Comparison of ENCODE assay signal across 8 cellular contexts in the genomic region with DNA sequence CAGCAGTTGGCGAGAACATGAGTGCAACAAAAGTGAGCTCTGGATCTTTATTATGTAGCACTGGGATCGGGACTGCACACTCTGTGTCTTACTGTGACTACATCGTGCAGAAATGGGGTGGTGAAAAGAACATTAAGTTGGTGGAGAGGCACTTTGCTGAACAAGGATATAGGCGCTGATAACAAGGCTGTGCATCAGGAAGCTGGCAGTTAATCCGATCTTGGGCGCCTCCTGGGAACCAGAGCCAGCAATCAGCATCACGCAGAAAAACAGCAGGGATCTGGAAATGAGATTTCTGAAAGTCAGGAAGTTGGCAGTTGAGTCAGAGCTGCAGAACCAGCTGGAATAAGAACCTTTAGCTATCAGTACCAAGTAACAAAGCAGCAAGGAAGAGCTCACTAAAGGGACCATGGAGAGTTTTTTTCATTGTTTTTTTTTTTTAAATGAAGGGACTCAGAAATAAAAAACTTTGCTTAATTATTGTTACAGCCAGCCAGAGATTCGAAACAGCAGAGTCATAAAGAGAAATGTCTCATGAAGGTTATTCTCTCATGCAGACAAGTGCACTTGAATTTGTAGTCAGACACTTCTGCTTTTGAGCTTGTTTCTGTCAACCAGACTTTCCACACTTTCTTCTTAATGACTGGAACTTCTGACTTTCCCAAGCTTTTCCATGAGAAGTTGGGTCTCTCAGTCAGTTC. TPM values are rescaled to one million over a fixed set of nuclear protein-coding genes. Genes with fewer than 3 reads are reported as not detected.
DNase-seq lines count a peak whose midpoint lies in the region; ATAC-seq, FAIRE-seq and TF ChIP-seq lines count a peak whose summit lies in the region.

No MANE protein-coding gene starts in this region.

- no peaks in the 10 kb centered on the region for H3K27me3 ChIP-seq in SJCRH30

- peak; percentile 23 for TF ChIP-seq CTCF in D721Med (IDR thresholded peaks at IDR 0.05; ENCODE audit: insufficient read depth, missing control alignments)

- ATAC-seq in GM21619 (IDR thresholded peaks at IDR 0.05; ENCODE audit: unreplicated experiment) (peak; percentile 60), HG03457 (IDR thresholded peaks at IDR 0.05; ENCODE audit: unreplicated experiment) (no peak)

- no peak for FAIRE-seq in D721Med (lab: Jason Lieb, UNC)

- no peaks in the 10 kb centered on the region for H3K9me3 ChIP-seq in SJCRH30 (replicated peaks)

- H3K27ac ChIP-seq in SJCRH30, result no peak overlapping the region

- H3K36me3 ChIP-seq in SJCRH30, result no peaks in the 10 kb centered on the region

- H3K4me3 ChIP-seq in SJCRH30, result no peak overlapping the region

- DNase-seq in D721Med (ENCODE audit: insufficient read length, low spot score), result no peak
- DNase-seq in NCI-H446 treated with DMSO at 0.1 percent for 48 hours (lab: John Stamatoyannopoulos, UW), result peak; percentile 48
- DNase-seq in glomerular endothelial cell (ENCODE audit: extremely low read depth, low read depth, low spot score), result peak; percentile 68
- DNase-seq in SJCRH30, result no peak
- no peak for DNase-seq in globus pallidus (ENCODE audit: low spot score)
- DNase-seq in stimulated activated CD4-positive, alpha-beta T cell treated with anti-CD3 and anti-CD28 coated beads, Interleukin-2, amount 100 ng/mL, for 48 hours, result no peak

- H3K4me1 ChIP-seq in SJCRH30, result no peaks in the 10 kb centered on the region

RNA-seq across cellular contexts. Expression of gene MYO3B, which starts 22.8 kb away (rescaled TPM):
- not detected in 2 replicates for total RNA-seq in glomerular endothelial cell
- total RNA-seq in SJCRH30 (2014; rRNA removed; shearing (Covaris generic)), result 0.04 TPM in 1 of 2 replicates, not detected in the other

Comparison
In these comparisons a context has a peak if more than half of its experiments do, and no peak if none do; other contexts are left out.
1. DNase-seq: peak in NCI-H446 treated with DMSO at 0.1 percent for 48 hours (single experiment) and glomerular endothelial cell (single experiment); none in D721Med (single experiment), SJCRH30 (0 of 2), globus pallidus (single experiment) and stimulated activated CD4-positive, alpha-beta T cell treated with anti-CD3 and anti-CD28 coated beads, Interleukin-2, amount 100 ng/mL, for 48 hours (0 of 2).